ENCODE assay signal across 22 cellular contexts in the genomic region with DNA sequence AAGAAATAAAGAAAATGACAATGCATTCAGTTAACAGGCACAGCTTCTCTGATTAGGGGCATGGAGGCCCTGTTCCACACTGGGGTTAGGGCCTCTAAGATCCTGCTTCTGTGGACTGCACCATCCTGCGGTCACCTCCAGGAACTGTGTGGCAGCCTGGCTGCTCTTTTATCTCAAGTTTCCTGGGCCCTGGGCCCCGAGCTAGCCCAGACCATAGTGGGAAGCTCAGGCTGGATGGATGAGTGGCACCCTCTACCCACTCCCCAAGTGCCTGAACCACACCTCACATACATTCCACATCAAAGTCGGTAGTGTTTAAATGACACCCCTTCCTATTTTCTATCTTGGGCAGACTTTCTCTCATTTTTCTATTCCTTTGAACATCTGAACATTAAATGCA.
"Had no signal": no experiment of that assay in that cellular context is flagged by ENCODE, and none has a peak within 500 bp of the region (broad histone marks: within the 10 kb centered on the region; RNA-seq: fewer than 3 reads in every experiment).

No MANE protein-coding gene starts in this region.

- FAIRE-seq: colon, endothelial cell of umbilical vein, frontal cortex, keratinocyte had no signal

- H3K4me3 ChIP-seq: coronary artery, dorsolateral prefrontal cortex, esophagus muscularis mucosa, gastroesophageal sphincter, heart left ventricle, hepatocyte, left lung, lower lobe of right lung had no signal

- H3K4me1 Mint-ChIP-seq: immature natural killer cell had no signal

- H3K79me2 ChIP-seq: hepatocyte had no signal

- H3K9me3 ChIP-seq: esophagus muscularis mucosa, gastroesophageal sphincter, lower lobe of right lung had no signal

- H3K27me3 ChIP-seq: esophagus muscularis mucosa, foreskin keratinocyte, gastroesophageal sphincter, heart left ventricle, hepatocyte, left lung had no signal

- H3K4me3 Mint-ChIP-seq: immature natural killer cell had no signal

- ATAC-seq: foreskin keratinocyte, gastroesophageal sphincter, heart left ventricle, left cardiac atrium, left lung, left ventricle myocardium superior, lower lobe of right lung had no signal

- H3K27ac ChIP-seq: coronary artery, dorsolateral prefrontal cortex, esophagus muscularis mucosa, foreskin keratinocyte, gastroesophageal sphincter, heart left ventricle, hepatocyte, left lung, lower lobe of right lung had no signal

- H2AFZ ChIP-seq: hepatocyte had no signal

- H3K27ac Mint-ChIP-seq: immature natural killer cell had no signal

- H3K36me3 ChIP-seq: esophagus muscularis mucosa, gastroesophageal sphincter, heart left ventricle, left lung, lower lobe of right lung had no signal

- DNase-seq: dermis blood vessel endothelial cell; dorsolateral prefrontal cortex; effector CD4-positive, alpha-beta T cell; effector memory CD4-positive, alpha-beta T cell; foreskin keratinocyte; heart left ventricle; hypothalamus; immature natural killer cell; left cardiac atrium; left lung; left ventricle myocardium superior; lower lobe of right lung; mesenchymal stem cell; midbrain had no signal

- H3K4me2 ChIP-seq: hepatocyte had no signal

- H3K4me1 ChIP-seq: esophagus muscularis mucosa, foreskin keratinocyte, gastroesophageal sphincter, heart left ventricle, left lung, lower lobe of right lung had no signal
